ENCODE assay signal across 7 cellular contexts in the genomic region with DNA sequence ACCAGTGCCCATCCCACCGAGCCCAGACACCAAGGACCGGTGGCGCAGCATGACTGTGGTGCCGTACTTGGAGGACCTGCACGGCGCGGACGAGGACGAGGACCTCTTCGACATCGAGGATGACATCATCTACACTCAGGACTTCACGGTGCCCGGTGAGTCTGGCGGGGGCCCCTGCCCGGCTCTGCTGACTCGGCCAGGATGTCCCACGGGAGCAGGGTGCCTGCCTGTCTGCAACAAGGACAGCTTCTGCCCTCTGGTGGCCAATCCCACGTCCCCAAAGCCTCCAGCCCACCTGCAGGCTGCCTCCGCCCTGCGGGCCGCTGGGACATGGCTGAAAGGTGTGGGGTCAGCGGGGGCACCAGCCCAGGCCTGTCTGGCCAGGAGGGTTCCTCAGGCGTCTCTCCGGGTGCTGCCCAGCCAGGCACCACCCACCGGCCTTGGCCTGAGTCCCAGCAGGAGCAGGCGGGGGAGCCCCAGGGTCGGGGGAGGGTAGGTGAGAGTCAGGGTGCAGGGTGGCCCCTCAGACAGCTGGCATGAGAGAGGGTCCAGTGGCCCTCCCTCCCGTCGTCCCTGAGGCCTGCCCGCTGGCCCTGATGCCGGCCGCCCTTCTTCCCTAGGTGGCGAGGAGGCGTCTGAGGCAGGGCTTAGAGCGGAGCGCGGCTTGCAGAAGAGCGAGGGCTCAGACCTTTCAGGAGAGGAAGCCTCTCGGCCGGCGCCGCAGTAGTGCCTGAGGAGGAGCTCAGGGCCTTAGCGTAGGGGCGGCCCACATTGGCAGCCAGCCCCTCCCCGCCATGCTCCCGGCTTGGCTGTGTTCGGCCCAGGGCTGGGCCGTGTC. TPM values are rescaled to one million over a fixed set of nuclear protein-coding genes. Genes with fewer than 3 reads are reported as not detected.
DNase-seq lines count a peak whose midpoint lies in the region; ATAC-seq and TF ChIP-seq lines count a peak whose summit lies in the region.

No MANE protein-coding gene starts in this region.

- H4K20me1 ChIP-seq in Loucy (ENCODE audit: insufficient read depth, low read length, poor library complexity, severe bottlenecking) (peaks cover 6% of the 10 kb centered on the region), osteoblast (ENCODE audit: insufficient read depth, low read length) (peaks cover 27% of the 10 kb centered on the region)

- intact Hi-C loops in prostate gland (cut with DNase I) = no loop called here

- H3K9ac ChIP-seq in Loucy (ENCODE audit: low read depth, low read length, poor library complexity, severe bottlenecking) = no peak overlapping the region

- no peak for ATAC-seq in GM19324 (IDR thresholded peaks at IDR 0.05; ENCODE audit: low FRiP score, unreplicated experiment)
- no peak for ATAC-seq in HG03196 (IDR thresholded peaks at IDR 0.05; ENCODE audit: unreplicated experiment)

- H3K36me3 ChIP-seq in Loucy (ENCODE audit: insufficient read depth, low read length) (peaks cover 25% of the 10 kb centered on the region; the same call in 1 of the 2 replicates), osteoblast (ENCODE audit: insufficient read depth, low read length) (peaks cover 26% of the 10 kb centered on the region), prostate gland (peaks cover 0 to 10% of the 10 kb centered on the region in 2 donors)

- no peaks in the 10 kb centered on the region for H3K9me2 ChIP-seq in Loucy (replicated peaks; ENCODE audit: low read depth, low read length)

- no peaks in the 10 kb centered on the region for H3F3A ChIP-seq in Loucy (ENCODE audit: low read depth)

- TF ChIP-seq POLR2A in prostate gland (IDR thresholded peaks at IDR 0.05) = no peak

- 75% methylated on average over 44 of the region's 48 CpGs for WGBS in prostate gland

- DNase-seq in GM12864 (ENCODE audit: low read depth) = no peak
- DNase-seq in coronary artery (ENCODE audit: low spot score) = no peak
- DNase-seq in osteoblast (ENCODE audit: insufficient read length, low spot score, missing footprints) = peak; percentile 97
- no peak for DNase-seq in prostate gland (ENCODE audit: low spot score)

- H3K27ac ChIP-seq in coronary artery = no peak overlapping the region
- no peak overlapping the region for H3K27ac ChIP-seq in osteoblast (ENCODE audit: low read depth, low read length)
- no peak overlapping the region for H3K27ac ChIP-seq in prostate gland

- H3K9me3 ChIP-seq in Loucy (ENCODE audit: insufficient read depth, low read depth, low read length) = no peaks in the 10 kb centered on the region
- no peaks in the 10 kb centered on the region for H3K9me3 ChIP-seq in osteoblast (ENCODE audit: low read depth, low read length)
- H3K9me3 ChIP-seq in prostate gland = no peaks in the 10 kb centered on the region

- H2AFZ ChIP-seq in Loucy (ENCODE audit: low read length) (no peak overlapping the region), osteoblast (ENCODE audit: low read length) (no peak overlapping the region)

- no peaks in the 10 kb centered on the region for H3K27me3 ChIP-seq in Loucy (ENCODE audit: insufficient read depth, low read length, poor library complexity, severe bottlenecking)
- H3K27me3 ChIP-seq in osteoblast (ENCODE audit: insufficient read depth, low read length) = no peaks in the 10 kb centered on the region
- H3K27me3 ChIP-seq in prostate gland (replicated peaks; ENCODE audit: insufficient read depth) = no peaks in the 10 kb centered on the region

- peaks cover 12% of the 10 kb centered on the region; the same call in 1 of the 2 replicates for H3K79me2 ChIP-seq in Loucy (ENCODE audit: insufficient read depth, low read length)
- peaks cover 42% of the 10 kb centered on the region for H3K79me2 ChIP-seq in osteoblast (ENCODE audit: insufficient read depth, low read length)

- H3K4me2 ChIP-seq in Loucy (ENCODE audit: low read depth, low read length, poor library complexity, severe bottlenecking) (no peak overlapping the region), osteoblast (ENCODE audit: insufficient read depth, low read length) (no peak overlapping the region)

- no peaks in the 10 kb centered on the region for H3K4me1 ChIP-seq in Loucy (ENCODE audit: insufficient read depth, low read length, poor library complexity, severe bottlenecking)
- no peaks in the 10 kb centered on the region for H3K4me1 ChIP-seq in osteoblast (ENCODE audit: insufficient read depth, low read length)
- no peaks in the 10 kb centered on the region for H3K4me1 ChIP-seq in prostate gland (replicated peaks)

- H3K4me3 ChIP-seq in GM12864 (ENCODE audit: low read depth, low read length) = no peak overlapping the region
- no peak overlapping the region for H3K4me3 ChIP-seq in Loucy (ENCODE audit: low read length, poor library complexity, severe bottlenecking)
- H3K4me3 ChIP-seq in coronary artery = no peak overlapping the region
- no peak overlapping the region for H3K4me3 ChIP-seq in osteoblast (ENCODE audit: insufficient read depth, low read length)
- no peak overlapping the region for H3K4me3 ChIP-seq in prostate gland

- TF ChIP-seq CTCF in GM12864 (IDR thresholded peaks at IDR 0.05; ENCODE audit: low read depth, low read length, missing control alignments) = peak; percentile 75
- peak; percentile 54 for TF ChIP-seq CTCF in Loucy (conservative IDR thresholded peaks at IDR 0.05; ENCODE audit: low read length)
- peak; percentile 13 for TF ChIP-seq CTCF in coronary artery (IDR thresholded peaks at IDR 0.05)
- peak; percentile 45 for TF ChIP-seq CTCF in osteoblast (IDR thresholded peaks at IDR 0.05; ENCODE audit: extremely low read depth, low read depth, low read length)
- TF ChIP-seq CTCF in prostate gland (IDR thresholded peaks at IDR 0.05) = peak in 2 of 4 experiments; percentile 30 to 50

RNA-seq across cellular contexts. Expression of a gene that starts 14.6 kb away (rescaled TPM):
- total RNA-seq in osteoblast (1.8 and 2.9 TPM in 2 replicates), prostate gland (1 to 10 TPM in 1 of 2 donors, under 1 TPM in 1; 0.68 to 4.4 TPM)

RNA-seq across cellular contexts. Expression of a gene that starts 17.7 kb away (rescaled TPM):
- total RNA-seq in osteoblast (75.7 and 100 TPM in 2 replicates), prostate gland (100 to 1,000 TPM in 1 of 2 donors, 10 to 100 TPM in 1; 75.1 to 157 TPM)

RNA-seq across cellular contexts. Expression of a gene that starts 18.3 kb away (rescaled TPM):
- total RNA-seq in osteoblast (12.4 and 13.8 TPM in 2 replicates), prostate gland (100 to 1,000 TPM; 109 to 151 TPM)

RNA-seq across cellular contexts. Expression of a gene that starts 25.1 kb away (rescaled TPM):
- total RNA-seq in osteoblast = 14.4 and 19.9 TPM in 2 replicates
- 10 to 100 TPM; 35.8 to 42.9 TPM for total RNA-seq in prostate gland

RNA-seq across cellular contexts. Expression of a gene that starts 45.9 kb away (rescaled TPM):
- total RNA-seq in osteoblast (300 and 380 TPM in 2 replicates), prostate gland (100 to 1,000 TPM; 753 to 863 TPM)
